ENCODE assay signal across 12 cellular contexts in the genomic region with DNA sequence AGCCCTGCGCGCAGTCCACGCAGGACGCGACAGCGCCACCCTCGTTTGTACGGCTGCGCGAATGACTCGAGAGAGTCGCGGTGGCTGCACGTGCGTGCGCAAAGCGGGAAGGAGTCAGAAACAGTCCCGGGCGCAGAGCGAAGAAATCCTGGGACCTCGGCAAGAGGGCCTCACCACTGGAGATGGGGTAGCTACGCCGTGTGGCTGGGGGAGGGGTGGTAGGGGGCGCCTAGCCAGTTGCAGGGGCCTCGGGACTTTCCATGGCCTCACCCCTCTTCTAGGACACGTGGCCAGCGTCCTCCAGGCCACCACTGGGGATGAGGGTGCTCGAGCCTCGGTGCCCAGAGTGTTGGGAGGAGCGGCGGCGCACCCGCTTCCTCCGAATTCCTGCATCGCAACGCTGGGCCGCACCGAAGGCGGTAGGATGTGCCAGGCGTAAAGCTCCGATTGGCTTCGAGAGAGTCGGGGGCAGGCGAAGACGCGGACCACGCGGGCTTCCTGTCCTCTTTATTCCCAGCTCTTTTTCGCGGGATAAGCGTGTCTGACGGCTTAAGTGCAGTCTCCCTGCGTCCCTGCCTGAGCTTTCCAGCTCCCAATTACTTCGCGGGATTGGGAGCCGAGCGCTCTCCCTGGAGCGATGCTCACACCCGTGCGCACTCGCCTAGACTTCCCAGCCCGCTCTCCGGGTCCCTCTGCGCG. TPM values are rescaled to one million over a fixed set of nuclear protein-coding genes. Genes with fewer than 3 reads are reported as not detected.
DNase-seq lines count a peak whose midpoint lies in the region; ATAC-seq and TF ChIP-seq lines count a peak whose summit lies in the region.
"Had no signal": no experiment of that assay in that cellular context is flagged by ENCODE, and none has a peak within 500 bp of the region (broad histone marks: within the 10 kb centered on the region; RNA-seq: fewer than 3 reads in every experiment).

No MANE protein-coding gene starts in this region.

- intact Hi-C loops in CD8-positive, alpha-beta T cell (cut with DNase I, micrococcal nuclease), result no loop called here

- no peaks in the 10 kb centered on the region for H3K9me3 Mint-ChIP-seq in CD8-positive, alpha-beta T cell
- H3K9me3 Mint-ChIP-seq in activated naive CD8-positive, alpha-beta T cell treated with anti-CD3 and anti-CD28 coated beads for 36 hours, result no peaks in the 10 kb centered on the region

- H3K36me3 Mint-ChIP-seq in CD8-positive, alpha-beta T cell, result no peaks in the 10 kb centered on the region
- no peaks in the 10 kb centered on the region for H3K36me3 Mint-ChIP-seq in activated naive CD8-positive, alpha-beta T cell treated with anti-CD3 and anti-CD28 coated beads for 36 hours

- no peaks in the 10 kb centered on the region for H3K9me3 ChIP-seq in CD8-positive, alpha-beta T cell (ENCODE audit: low read length)
- H3K9me3 ChIP-seq in GM23248 (ENCODE audit: low read depth) (no peaks in the 10 kb centered on the region), mesodermal cell (ENCODE audit: control insufficient read depth, low read length) (no peaks in the 10 kb centered on the region)

- H4K20me1 ChIP-seq in GM23248 (ENCODE audit: insufficient read depth), result no peaks in the 10 kb centered on the region

- no peak for ATAC-seq in CD8-positive, alpha-beta T cell
- ATAC-seq: left ventricle myocardium superior had no signal

- CTCF ChIA-PET in CD8-positive, alpha-beta T cell (lab: Charles Lee), result interaction anchor here (0.9 to 1.2 kb wide), 3 partner anchors 9 to 215 kb away, joined by 3 read pairs; no protein-coding TSS in a partner anchor

- H3K4me3 Mint-ChIP-seq in CD8-positive, alpha-beta T cell, result peak overlapping the region; percentile 49
- no peak overlapping the region for H3K4me3 Mint-ChIP-seq in activated naive CD8-positive, alpha-beta T cell treated with anti-CD3 and anti-CD28 coated beads for 36 hours

- WGBS in GM23248 (ENCODE audit: low coverage in 1 of 2, low lambda C conversion rate in 2 of 2, missing lambda C conversion rate in 2 of 2), 2 experiments, result 8 to 9% methylated on average over 63 of the region's 65 CpGs
- 0 to 2% methylated on average over 39 to 63 of the region's 65 CpGs for WGBS in mesodermal cell (ENCODE audit: insufficient coverage in 2 of 2), 2 experiments

- H3K27me3 ChIP-seq in CD8-positive, alpha-beta T cell (ENCODE audit: insufficient read depth, low read length), result peaks cover 42% of the 10 kb centered on the region
- peaks cover 77% of the 10 kb centered on the region for H3K27me3 ChIP-seq in GM23248 (replicated peaks; ENCODE audit: insufficient read depth)

- no peaks in the 10 kb centered on the region for H3K9me2 ChIP-seq in GM23248 (ENCODE audit: insufficient read depth)

- H3K4me3 ChIP-seq in CD8-positive, alpha-beta T cell (ENCODE audit: low read depth, low read length), result no peak overlapping the region
- H3K4me3 ChIP-seq in GM23248 (no peak overlapping the region), mesodermal cell (ENCODE audit: extremely low read depth, insufficient read depth, low read length, poor library complexity, severe bottlenecking) (peak overlapping the region; percentile 5)

- H3K79me2 ChIP-seq in GM23248 (ENCODE audit: insufficient read depth), result no peaks in the 10 kb centered on the region

- in situ Hi-C loops in GM23248 (cut with MboI), result loop anchor here (25.0 kb wide), 1 partner anchor 663 kb away; no protein-coding TSS in a partner anchor

- H3K4me2 ChIP-seq in GM23248 (ENCODE audit: unreplicated experiment), result no peak overlapping the region

- H3K27ac ChIP-seq in CD8-positive, alpha-beta T cell (ENCODE audit: low read depth, low read length), result no peak overlapping the region
- no peak overlapping the region for H3K27ac ChIP-seq in GM23248
- no peak overlapping the region for H3K27ac ChIP-seq in mesodermal cell (ENCODE audit: low read depth, low read length, severe bottlenecking)

- peaks cover 38% of the 10 kb centered on the region for H3K4me1 ChIP-seq in CD8-positive, alpha-beta T cell (ENCODE audit: insufficient read depth, low read length)
- no peaks in the 10 kb centered on the region for H3K4me1 ChIP-seq in GM23248 (ENCODE audit: insufficient read depth)
- peaks cover 45% of the 10 kb centered on the region for H3K4me1 ChIP-seq in mesodermal cell (ENCODE audit: control insufficient read depth, insufficient read depth, low read length, poor library complexity, severe bottlenecking)

- no peak for TF ChIP-seq CTCF in CD8-positive, alpha-beta T cell (IDR thresholded peaks at IDR 0.05)

- DNase-seq in CD8-positive, alpha-beta T cell, result no peak
- DNase-seq in GM23248, result peak; percentile 10
- DNase-seq in activated naive CD8-positive, alpha-beta T cell treated with anti-CD3 and anti-CD28 coated beads for 36 hours, result peak; percentile 6
- DNase-seq in hepatic stellate cell (ENCODE audit: low spot score), result no peak
- DNase-seq in SW 1271 (lab: John Stamatoyannopoulos, UW), result no peak
- no peak for DNase-seq in stimulated activated naive CD4-positive, alpha-beta T cell (lab: John Stamatoyannopoulos, UW)
- no peak for DNase-seq in amniotic stem cell (lab: John Stamatoyannopoulos, UW)
- DNase-seq: GF-D8, left ventricle myocardium superior, MV-4-11 had no signal

- H3F3A ChIP-seq in GM23248 (ENCODE audit: insufficient read depth), result no peaks in the 10 kb centered on the region

- no peaks in the 10 kb centered on the region for H3K36me3 ChIP-seq in CD8-positive, alpha-beta T cell (ENCODE audit: insufficient read depth, low read length)
- H3K36me3 ChIP-seq in GM23248 (ENCODE audit: low read depth) (no peaks in the 10 kb centered on the region), mesodermal cell (ENCODE audit: control insufficient read depth, insufficient read depth, low read length) (no peaks in the 10 kb centered on the region)

- H3K27ac Mint-ChIP-seq in CD8-positive, alpha-beta T cell, result no peak overlapping the region
- no peak overlapping the region for H3K27ac Mint-ChIP-seq in activated naive CD8-positive, alpha-beta T cell treated with anti-CD3 and anti-CD28 coated beads for 36 hours

- no peak overlapping the region for H3K9ac ChIP-seq in GM23248

- H2AFZ ChIP-seq in GM23248, result no peak overlapping the region

- H3K4me1 Mint-ChIP-seq in CD8-positive, alpha-beta T cell (ENCODE audit: low read depth), result peaks cover 42% of the 10 kb centered on the region
- peaks cover 28% of the 10 kb centered on the region for H3K4me1 Mint-ChIP-seq in activated naive CD8-positive, alpha-beta T cell treated with anti-CD3 and anti-CD28 coated beads for 36 hours

- POLR2A ChIA-PET in CD8-positive, alpha-beta T cell (lab: Charles Lee), result interaction anchor here (0.6 kb wide), 1 partner anchor 65 kb away, joined by 3 read pairs; no protein-coding TSS in a partner anchor

- peaks cover 66% of the 10 kb centered on the region for H3K27me3 Mint-ChIP-seq in CD8-positive, alpha-beta T cell (ENCODE audit: low read depth)
- peaks cover 92% of the 10 kb centered on the region for H3K27me3 Mint-ChIP-seq in activated naive CD8-positive, alpha-beta T cell treated with anti-CD3 and anti-CD28 coated beads for 36 hours

RNA-seq across cellular contexts. Expression of gene NCR2, which starts 38.7 kb away (rescaled TPM):
- not detected for total RNA-seq in CD8-positive, alpha-beta T cell
- not detected in 2 replicates for total RNA-seq in GM23248 (2014; rRNA removed; shearing (Covaris generic))
- not detected in 2 replicates for polyA plus RNA-seq in GM23248 (2016; fragmentation: Nextera tagmentation; extraction: Ambion mirVana)
- under 1 TPM; 0.31 to 0.44 TPM for total RNA-seq in activated naive CD8-positive, alpha-beta T cell treated with anti-CD3 and anti-CD28 coated beads for 36 hours
- polyA plus RNA-seq in mesodermal cell (2013, experiment 1 of 2), result not detected
- not detected for polyA plus RNA-seq in mesodermal cell (2013, experiment 2 of 2)
- total RNA-seq: left ventricle myocardium superior, SK-MEL-5 had no signal

Comparison
In these comparisons a context has a peak if more than half of its experiments do, and no peak if none do; other contexts are left out.
1. DNase-seq: peak in GM23248 (single experiment) and activated naive CD8-positive, alpha-beta T cell treated with anti-CD3 and anti-CD28 coated beads for 36 hours (single experiment); none in CD8-positive, alpha-beta T cell (0 of 7), hepatic stellate cell (single experiment), SW 1271 (0 of 2), stimulated activated naive CD4-positive, alpha-beta T cell (0 of 6) and amniotic stem cell (single experiment).